ENCODE assay signal across 8 cellular contexts in the genomic region with DNA sequence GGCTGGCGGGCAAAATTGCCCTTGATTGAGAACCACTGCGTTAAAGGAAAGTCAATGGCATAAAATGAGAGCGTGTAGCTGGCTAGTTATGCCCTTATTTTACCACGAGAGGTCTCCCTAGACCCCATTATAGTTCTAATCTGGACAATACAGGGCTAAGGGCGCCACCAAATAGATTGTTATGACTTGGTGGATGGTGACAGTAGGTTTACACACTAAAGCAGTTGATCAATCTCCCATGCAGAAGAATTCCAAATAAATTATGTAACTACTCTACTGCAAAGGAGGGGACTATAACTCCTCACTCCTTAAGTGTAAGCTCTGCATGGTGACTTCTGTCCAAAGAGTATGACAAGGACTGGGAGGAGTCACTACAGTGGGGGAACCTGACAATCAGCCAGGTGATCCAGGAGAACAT. TPM values are rescaled to one million over a fixed set of nuclear protein-coding genes. Genes with fewer than 3 reads are reported as not detected.
DNase-seq lines count a peak whose midpoint lies in the region; ATAC-seq, FAIRE-seq and TF ChIP-seq lines count a peak whose summit lies in the region.

No MANE protein-coding gene starts in this region.

- H3K36me3 ChIP-seq in astrocyte (ENCODE audit: insufficient read depth, low read length) = no peaks in the 10 kb centered on the region

- H3K27ac ChIP-seq in C4-2B = no peak overlapping the region; the same call in 1 of the 2 replicates
- H3K27ac ChIP-seq in astrocyte (ENCODE audit: low read depth, low read length) = no peak overlapping the region
- H3K27ac ChIP-seq in right cardiac atrium (ENCODE audit: low read length) = no peak overlapping the region

- no peaks in the 10 kb centered on the region for H3K27me3 Mint-ChIP-seq in astrocyte (ENCODE audit: low read depth, unreplicated experiment)

- no peaks in the 10 kb centered on the region for H3K9me3 Mint-ChIP-seq in astrocyte (ENCODE audit: unreplicated experiment)

- no peak overlapping the region for H2AFZ ChIP-seq in astrocyte (ENCODE audit: low read depth, low read length)

- H3K79me2 ChIP-seq in astrocyte (ENCODE audit: insufficient read depth, low read length) = no peaks in the 10 kb centered on the region

- under 1% methylated on average over 5 of the region's 5 CpGs for WGBS in right cardiac atrium

- FAIRE-seq in astrocyte (lab: Jason Lieb, UNC) = peak; percentile 41

- H4K20me1 ChIP-seq in astrocyte (ENCODE audit: insufficient read depth, low read length) = no peaks in the 10 kb centered on the region

- H3K4me1 ChIP-seq in astrocyte (ENCODE audit: insufficient read depth, low read length) (no peaks in the 10 kb centered on the region), right cardiac atrium (ENCODE audit: control insufficient read depth, insufficient read depth, low read length) (no peaks in the 10 kb centered on the region)

- peak; percentile 63 for DNase-seq in MV-4-11 (lab: John Stamatoyannopoulos, UW)
- peak; percentile 55 for DNase-seq in RPMI7951 (ENCODE audit: low read depth)
- DNase-seq in astrocyte (ENCODE audit: low read depth) = peak; percentile 23
- no peak for DNase-seq in right cardiac atrium
- DNase-seq in retina = peak; percentile 64
- no peak for DNase-seq in cortex of kidney (lab: John Stamatoyannopoulos, UW)

- TF ChIP-seq CTCF in C4-2B (conservative IDR thresholded peaks at IDR 0.05) (peak; percentile 91), astrocyte (IDR thresholded peaks at IDR 0.05; ENCODE audit: insufficient read depth, low read depth, low read length) (peak; percentile 85)

- no peaks in the 10 kb centered on the region for H3K9me3 ChIP-seq in astrocyte (ENCODE audit: insufficient read depth, low read depth, low read length)
- H3K9me3 ChIP-seq in right cardiac atrium (ENCODE audit: control insufficient read depth, low read length) = no peaks in the 10 kb centered on the region

- H3K4me1 Mint-ChIP-seq in astrocyte (ENCODE audit: low read depth, unreplicated experiment) = no peaks in the 10 kb centered on the region

- H3K27ac Mint-ChIP-seq in astrocyte (ENCODE audit: unreplicated experiment) = no peak overlapping the region

- H3K27me3 ChIP-seq in astrocyte (ENCODE audit: insufficient read depth, low read length) = no peaks in the 10 kb centered on the region
- H3K27me3 ChIP-seq in right cardiac atrium (ENCODE audit: control insufficient read depth, insufficient read depth) = no peaks in the 10 kb centered on the region

- H3K4me2 ChIP-seq in astrocyte (ENCODE audit: low read length) = no peak overlapping the region

- intact Hi-C loops in right cardiac atrium (cut with DNase I) = loop anchor here in 3 of 4 donors (2.0 to 10.0 kb wide), 3 partner anchors 130 to 244 kb away; no protein-coding TSS in a partner anchor

- peak; percentile 51 for ATAC-seq in GM19351 (IDR thresholded peaks at IDR 0.05; ENCODE audit: unreplicated experiment)
- ATAC-seq in right cardiac atrium = peak; percentile 88 to 96

- H3K36me3 Mint-ChIP-seq in astrocyte (ENCODE audit: low read depth, unreplicated experiment) = no peaks in the 10 kb centered on the region

- no peak overlapping the region for H3K4me3 Mint-ChIP-seq in astrocyte (ENCODE audit: unreplicated experiment)

- H3K4me3 ChIP-seq in astrocyte (ENCODE audit: insufficient read depth, low read depth, low read length) (no peak overlapping the region), right cardiac atrium (ENCODE audit: low read length) (no peak overlapping the region)

- H3K9ac ChIP-seq in astrocyte (ENCODE audit: low read length) = no peak overlapping the region

RNA-seq across cellular contexts. Expression of a gene that starts 20.4 kb away (rescaled TPM):
- 1.5 and 1.9 TPM in 2 replicates for total RNA-seq in RPMI7951 (2014; rRNA removed; shearing (Covaris generic))
- total RNA-seq in astrocyte (36.2 and 41.1 TPM in 2 replicates), right cardiac atrium (10 to 100 TPM; 14.5 to 33.9 (median 23.2) TPM)
- polyA plus RNA-seq in right cardiac atrium = 12.5 TPM

Comparison
In these comparisons a context has a peak if more than half of its experiments do, and no peak if none do; other contexts are left out.
1. DNase-seq: peak in MV-4-11 (single experiment), RPMI7951 (single experiment), astrocyte (single experiment) and retina (single experiment); none in right cardiac atrium (0 of 3) and cortex of kidney (single experiment).